Comparison of ENCODE assay signal across 13 cellular contexts in genomic region chrX:2402361-2402690, GRCh38.
A peak's percentile ranks its signal among the peaks of the same experiment; 100 is the strongest.
DNase-seq lines count a peak whose midpoint lies in the region; ATAC-seq and TF ChIP-seq lines count a peak whose summit lies in the region.
"Had no signal": no experiment of that assay in that cellular context is flagged by ENCODE, and none has a peak within 500 bp of the region (broad histone marks: within the 10 kb centered on the region; RNA-seq: fewer than 3 reads in every experiment).

No MANE protein-coding gene starts in this region.

- no peaks in the 10 kb centered on the region for H3K9me3 ChIP-seq in SJSA1 (replicated peaks)
- H3K9me3 ChIP-seq in ectodermal cell (ENCODE audit: control insufficient read depth, low read length), result peaks cover 4% of the 10 kb centered on the region
- H3K9me3 ChIP-seq in mesodermal cell (ENCODE audit: control insufficient read depth, low read length), result peaks cover 5% of the 10 kb centered on the region
- H3K9me3 ChIP-seq in thymus (ENCODE audit: control insufficient read depth), result peaks cover 4% of the 10 kb centered on the region

- 0 out of 2 replicates have a peak overlapping the region, but pooled peaks have one; percentile 22 for H3K27ac ChIP-seq in SJSA1
- peak overlapping the region; percentile 93 for H3K27ac ChIP-seq in ectodermal cell (ENCODE audit: insufficient read depth, low read depth, low read length, poor library complexity, severe bottlenecking)
- H3K27ac ChIP-seq in mesodermal cell (ENCODE audit: low read depth, low read length, severe bottlenecking), result peak overlapping the region; percentile 30
- peak overlapping the region; percentile 1 for H3K27ac ChIP-seq in thymus (ENCODE audit: low read depth)
- H3K27ac ChIP-seq: BLaER1 had no signal

- H3K36me3 ChIP-seq in SJSA1, result no peaks in the 10 kb centered on the region
- peaks cover 7% of the 10 kb centered on the region for H3K36me3 ChIP-seq in ectodermal cell (ENCODE audit: control insufficient read depth, insufficient read depth, low read length)
- H3K36me3 ChIP-seq in mesodermal cell (ENCODE audit: control insufficient read depth, insufficient read depth, low read length), result peaks cover 22% of the 10 kb centered on the region
- peaks cover 7% of the 10 kb centered on the region for H3K36me3 ChIP-seq in thymus (ENCODE audit: control insufficient read depth, insufficient read depth)

- DNase-seq in SJSA1 (ENCODE audit: low read depth in 1 of 2, low spot score in 2 of 2) (no peak), LoVo (ENCODE audit: low spot score) (no peak), GM20000 (ENCODE audit: low spot score) (no peak)
- no peak for DNase-seq in activated T-cell treated with anti-CD3 and anti-CD28 coated beads, Interleukin-2, amount 50 U/mL, for 4 hours
- DNase-seq: activated CD4-positive, alpha-beta T cell treated with anti-CD3 and anti-CD28 coated beads for 1 hour; activated naive CD4-positive, alpha-beta T cell treated with anti-CD3 and anti-CD28 coated beads for 36 hours; DMS153; NCI-H345; SHP77 treated with DMSO at 0.1 percent for 48 hours had no signal

- 83% methylated on average over 7 of the region's 7 CpGs for WGBS in ectodermal cell, 2 experiments
- WGBS in mesodermal cell (ENCODE audit: insufficient coverage in 2 of 2), 2 experiments, result 88 to 91% methylated on average over 7 of the region's 7 CpGs
- 97% methylated on average over 7 of the region's 7 CpGs for WGBS in thymus

- no peaks in the 10 kb centered on the region for H3K27me3 Mint-ChIP-seq in activated T-cell treated with anti-CD3 and anti-CD28 coated beads, Interleukin-2, amount 50 U/mL, for 4 hours (ENCODE audit: low read depth)

- H3K4me3 ChIP-seq in SJSA1 (no peak overlapping the region), ectodermal cell (ENCODE audit: insufficient read depth, low read depth, low read length) (no peak overlapping the region), mesodermal cell (ENCODE audit: extremely low read depth, insufficient read depth, low read length, poor library complexity, severe bottlenecking) (no peak overlapping the region), thymus (ENCODE audit: low read length) (no peak overlapping the region)
- H3K4me3 ChIP-seq: BLaER1 had no signal

- H3K4me1 Mint-ChIP-seq in activated T-cell treated with anti-CD3 and anti-CD28 coated beads, Interleukin-2, amount 50 U/mL, for 4 hours (ENCODE audit: low read depth), result peaks cover 2% of the 10 kb centered on the region

- peaks cover 27% of the 10 kb centered on the region for H3K4me1 ChIP-seq in SJSA1 (replicated peaks)
- peaks cover 26% of the 10 kb centered on the region for H3K4me1 ChIP-seq in ectodermal cell (ENCODE audit: control insufficient read depth, insufficient read depth, low read length)
- peaks cover 7% of the 10 kb centered on the region for H3K4me1 ChIP-seq in mesodermal cell (ENCODE audit: control insufficient read depth, insufficient read depth, low read length, poor library complexity, severe bottlenecking)
- no peaks in the 10 kb centered on the region for H3K4me1 ChIP-seq in thymus (ENCODE audit: control insufficient read depth, insufficient read depth, low read length)

- no peak for ATAC-seq in activated T-cell treated with anti-CD3 and anti-CD28 coated beads, Interleukin-2, amount 50 U/mL, for 4 hours

- peaks cover 30% of the 10 kb centered on the region for H3K36me3 Mint-ChIP-seq in activated T-cell treated with anti-CD3 and anti-CD28 coated beads, Interleukin-2, amount 50 U/mL, for 4 hours (ENCODE audit: insufficient read depth)

- TF ChIP-seq CTCF in GM20000 (IDR thresholded peaks at IDR 0.05; ENCODE audit: extremely low read depth, missing control alignments), result no peak

- no peaks in the 10 kb centered on the region for H3K27me3 ChIP-seq in SJSA1 (replicated peaks)
- no peaks in the 10 kb centered on the region for H3K27me3 ChIP-seq in ectodermal cell (ENCODE audit: control insufficient read depth, insufficient read depth, low read length, poor library complexity, severe bottlenecking)
- H3K27me3 ChIP-seq in thymus (ENCODE audit: control insufficient read depth, insufficient read depth), result no peaks in the 10 kb centered on the region
- H3K27me3 ChIP-seq: BLaER1 had no signal

- no peak overlapping the region for H3K4me3 Mint-ChIP-seq in activated T-cell treated with anti-CD3 and anti-CD28 coated beads, Interleukin-2, amount 50 U/mL, for 4 hours
- H3K4me3 Mint-ChIP-seq: activated naive CD4-positive, alpha-beta T cell treated with anti-CD3 and anti-CD28 coated beads for 36 hours had no signal

- peaks cover 5% of the 10 kb centered on the region for H3K9me3 Mint-ChIP-seq in activated T-cell treated with anti-CD3 and anti-CD28 coated beads, Interleukin-2, amount 50 U/mL, for 4 hours

Comparison
In these comparisons a context has a peak if more than half of its experiments do, and no peak if none do; other contexts are left out.
1. H3K27ac ChIP-seq: peak in every context shown above with its lines; median percentile 93 in ectodermal cell; 30 in mesodermal cell; 22 in SJSA1; 1 in thymus.